23 cellular contexts compared by ENCODE assay signal in the genomic region with DNA sequence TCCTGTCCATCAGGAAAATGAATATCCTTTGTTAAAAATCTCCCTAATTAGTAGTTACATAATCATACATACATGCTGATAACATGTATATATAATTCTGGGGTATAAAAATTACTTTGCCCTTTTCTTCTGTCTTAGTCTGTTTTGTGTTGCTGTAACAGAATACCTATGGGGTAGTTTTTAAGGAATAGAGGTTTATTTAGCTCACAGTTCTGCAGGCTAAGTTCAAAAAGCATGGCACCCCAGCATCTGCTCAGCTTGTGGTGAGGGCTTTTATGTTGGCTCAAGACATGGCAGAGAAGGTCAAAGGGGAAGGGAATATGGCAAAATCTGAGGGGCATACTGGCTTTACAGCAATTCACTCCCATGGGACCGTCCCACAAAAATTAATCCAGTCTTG.
"Had no signal": no experiment of that assay in that cellular context is flagged by ENCODE, and none has a peak within 500 bp of the region (broad histone marks: within the 10 kb centered on the region; RNA-seq: fewer than 3 reads in every experiment).

No MANE protein-coding gene starts in this region.

- ATAC-seq: effector memory CD8-positive, alpha-beta T cell; esophagus mucosa; gastrocnemius medialis; heart right ventricle; left cardiac atrium; left lung; left ventricle myocardium superior; lower lobe of right lung; mucosa of descending colon had no signal

- H3K27ac Mint-ChIP-seq: effector memory CD8-positive, alpha-beta T cell; endodermal cell; mesothelial cell of epicardium; naive B cell had no signal

- H3K4me3 Mint-ChIP-seq: effector memory CD8-positive, alpha-beta T cell; endodermal cell; mesothelial cell of epicardium; naive B cell had no signal

- H3K4me1 Mint-ChIP-seq: endodermal cell, naive B cell had no signal

- DNase-seq: dermis blood vessel endothelial cell; effector CD8-positive, alpha-beta T cell; effector memory CD8-positive, alpha-beta T cell; endodermal cell; erythroblast; esophagus squamous epithelium; foreskin fibroblast; foreskin melanocyte; gastrocnemius medialis; glutamatergic neuron; head of caudate nucleus; heart right ventricle; left cardiac atrium; left lung; left ventricle myocardium superior; lower lobe of right lung; mesenchymal stem cell; mucosa of descending colon; naive B cell had no signal

- H3K36me3 Mint-ChIP-seq: mesothelial cell of epicardium, naive B cell had no signal

- H3K9me3 Mint-ChIP-seq: effector memory CD8-positive, alpha-beta T cell had no signal

- H3K27ac ChIP-seq: coronary artery, epithelial cell of prostate, esophagus squamous epithelium, gastrocnemius medialis, heart right ventricle, left lung, lower lobe of right lung had no signal
